1 cellular context compared by ENCODE assay signal in the genomic region with DNA sequence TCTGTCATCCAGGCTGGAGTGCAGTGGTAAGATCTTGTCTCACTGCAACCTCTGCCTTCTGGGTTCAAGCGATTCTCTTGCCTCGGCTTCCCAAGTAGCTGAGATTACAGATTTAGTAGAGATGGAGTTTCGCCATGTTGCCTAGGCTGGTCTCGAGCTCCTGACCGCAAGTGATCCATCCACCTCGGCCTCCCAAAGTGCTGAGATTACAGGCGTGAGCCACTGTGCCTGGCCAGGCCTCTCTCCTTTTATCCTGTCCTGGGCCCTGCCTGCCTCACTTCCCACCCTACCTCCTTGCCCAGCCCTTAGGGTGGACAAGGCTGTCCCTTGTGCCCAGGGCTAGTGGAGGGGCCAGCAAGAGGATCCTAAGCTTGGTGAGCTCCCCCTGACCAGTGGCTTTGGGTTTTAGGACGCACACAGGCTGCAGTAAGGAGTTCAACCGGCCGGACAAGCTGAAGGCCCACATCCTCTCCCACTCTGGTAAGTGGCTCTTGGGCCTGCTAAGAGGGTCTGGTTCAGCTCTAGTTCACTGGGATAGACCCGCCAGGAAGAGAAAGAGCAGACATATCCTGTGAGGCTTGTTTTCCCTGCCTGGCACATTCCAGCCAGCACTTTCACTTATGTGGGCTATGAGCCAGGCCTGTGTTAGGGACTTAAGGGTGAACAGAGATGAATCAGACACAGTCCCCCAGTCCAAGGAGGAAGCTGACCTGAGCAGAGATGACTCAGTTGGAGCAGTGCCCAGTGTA.
TF ChIP-seq lines count a peak whose summit lies in the region.

No MANE protein-coding gene starts in this region.

TF ChIP-seq in HEK293, 187 proteins besides CTCF, POLR2A, EP300 and RAD21 (continued from another document):
- TF ChIP-seq, protein P1, sequence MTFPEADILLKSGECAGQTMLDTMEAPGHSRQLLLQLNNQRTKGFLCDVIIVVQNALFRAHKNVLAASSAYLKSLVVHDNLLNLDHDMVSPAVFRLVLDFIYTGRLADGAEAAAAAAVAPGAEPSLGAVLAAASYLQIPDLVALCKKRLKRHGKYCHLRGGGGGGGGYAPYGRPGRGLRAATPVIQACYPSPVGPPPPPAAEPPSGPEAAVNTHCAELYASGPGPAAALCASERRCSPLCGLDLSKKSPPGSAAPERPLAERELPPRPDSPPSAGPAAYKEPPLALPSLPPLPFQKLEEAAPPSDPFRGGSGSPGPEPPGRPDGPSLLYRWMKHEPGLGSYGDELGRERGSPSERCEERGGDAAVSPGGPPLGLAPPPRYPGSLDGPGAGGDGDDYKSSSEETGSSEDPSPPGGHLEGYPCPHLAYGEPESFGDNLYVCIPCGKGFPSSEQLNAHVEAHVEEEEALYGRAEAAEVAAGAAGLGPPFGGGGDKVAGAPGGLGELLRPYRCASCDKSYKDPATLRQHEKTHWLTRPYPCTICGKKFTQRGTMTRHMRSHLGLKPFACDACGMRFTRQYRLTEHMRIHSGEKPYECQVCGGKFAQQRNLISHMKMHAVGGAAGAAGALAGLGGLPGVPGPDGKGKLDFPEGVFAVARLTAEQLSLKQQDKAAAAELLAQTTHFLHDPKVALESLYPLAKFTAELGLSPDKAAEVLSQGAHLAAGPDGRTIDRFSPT (tag by site-specific recombination; IDR thresholded peaks at IDR 0.05): peak; percentile 48; the same call in 1 of the 2 replicates
- peak; percentile 95 for TF ChIP-seq ZBTB48 (tag by site-specific recombination; IDR thresholded peaks at IDR 0.05)
- TF ChIP-seq ZBTB17 (tag by site-specific recombination; IDR thresholded peaks at IDR 0.05): peak; percentile 57; the same call in 1 of the 2 replicates
- peak; percentile 88 for TF ChIP-seq ZNF366 (tag by site-specific recombination; conservative IDR thresholded peaks at IDR 0.05)
- peak; percentile 94 for TF ChIP-seq ZNF600 (tag by site-specific recombination; IDR thresholded peaks at IDR 0.05)
